Comparison of ENCODE assay signal across 8 cellular contexts in genomic region chr6:31403283-31403989, GRCh38. TPM values are rescaled to one million over a fixed set of nuclear protein-coding genes. Genes with fewer than 3 reads are reported as not detected.
A peak's percentile ranks its signal among the peaks of the same experiment; 100 is the strongest.
DNase-seq lines count a peak whose midpoint lies in the region; ATAC-seq, FAIRE-seq and TF ChIP-seq lines count a peak whose summit lies in the region.

TSS of gene MICA (plus strand) at chr6:31403595. CDS start at chr6:31403633, 38 bp downstream.

- peaks cover 24% of the 10 kb centered on the region for H3K27me3 Mint-ChIP-seq in WTC11 (ENCODE audit: low read depth)
- peaks cover 2 to 5% (median 4%) of the 10 kb centered on the region in 3 donors for H3K27me3 Mint-ChIP-seq in immature natural killer cell (ENCODE audit: low read depth in 3 of 3)

- CTCF ChIA-PET in WTC11 (lab: Charles Lee) = interaction anchor here (0.5 to 7.6 kb wide), 6 partner anchors 37 to 316 kb away, joined by 3 to 181 read pairs (median 4); no protein-coding TSS in a partner anchor

- 0 to 1% (median 1%) methylated on average over 48 to 54 of the region's 54 CpGs for WGBS in small intestine, 3 donors

- H3K27ac ChIP-seq in C4-2B (peak within 1 kb of the TSS; percentile 72), caudate nucleus (ENCODE audit: low read depth, low read length) (peak within 1 kb of the TSS; percentile 90), small intestine (ENCODE audit: low read depth in 1 of 2, low read length in 1 of 2) (peak within 1 kb of the TSS; percentile 65 to 85)

- H3K36me3 Mint-ChIP-seq in WTC11 (peaks cover 8% of the 10 kb centered on the region), immature natural killer cell (no peaks in the 10 kb centered on the region)

- H3K4me3 Mint-ChIP-seq in WTC11 = peak within 1 kb of the TSS; percentile 98
- H3K4me3 Mint-ChIP-seq in immature natural killer cell = peak within 1 kb of the TSS; percentile 80 to 99 (median 96)

- ATAC-seq in WTC11 = peak; percentile 79

- H3K4me1 ChIP-seq in small intestine (ENCODE audit: control insufficient read depth in 2 of 2, insufficient read depth in 1 of 2, low read depth in 1 of 2, low read length in 1 of 2) = peaks cover 4 to 5% of the 10 kb centered on the region in 2 donors

- no peaks in the 10 kb centered on the region for H3K9me3 ChIP-seq in small intestine (ENCODE audit: control insufficient read depth, low read depth)

- peak within 1 kb of the TSS; percentile 65 for H3K4me3 ChIP-seq in Jurkat, Clone E6-1 (ENCODE audit: low read length)
- H3K4me3 ChIP-seq in small intestine (ENCODE audit: low read depth in 1 of 2, low read length in 2 of 2) = peak within 1 kb of the TSS; percentile 53 to 58

- TF ChIP-seq CTCF in C4-2B (conservative IDR thresholded peaks at IDR 0.05) = no peak
- TF ChIP-seq CTCF in GM20000 (IDR thresholded peaks at IDR 0.05; ENCODE audit: extremely low read depth, missing control alignments) = no peak
- no peak for TF ChIP-seq CTCF in WTC11 (IDR thresholded peaks at IDR 0.05)

- H3K27ac Mint-ChIP-seq in WTC11 (peak within 1 kb of the TSS; percentile 96), immature natural killer cell (peak within 1 kb of the TSS; percentile 80 to 97 (median 88))

- POLR2A ChIA-PET in WTC11 (lab: Charles Lee) = interaction anchor here (0.8 to 2.4 kb wide), 5 partner anchors 14 to 143 kb away, joined by 3 to 10 read pairs (median 3); partner anchors contain the start of genes ATP6V1G2 and MICB

- peaks cover 3% of the 10 kb centered on the region; the same call in 1 of the 2 replicates for H3K9me3 Mint-ChIP-seq in WTC11
- no peaks in the 10 kb centered on the region for H3K9me3 Mint-ChIP-seq in immature natural killer cell

- DNase-seq in GM20000 (ENCODE audit: low spot score) (peak; percentile 92), WTC11 (ENCODE audit: low spot score) (peak; percentile 94), caudate nucleus (lab: John Stamatoyannopoulos, UW) (peak in 55 of 61 donors; percentile 8 to 82 (median 55)), immature natural killer cell (peak; percentile 73 to 77 (median 73)), small intestine (peak; percentile 96), NCI-H2029 treated with DMSO at 0.1 percent for 48 hours (lab: John Stamatoyannopoulos, UW) (no peak)
- peak; percentile 50 for DNase-seq in Jurkat, Clone E6-1 (ENCODE audit: low read depth, low spot score)

- peaks cover 55% of the 10 kb centered on the region for H3K4me1 Mint-ChIP-seq in WTC11
- H3K4me1 Mint-ChIP-seq in immature natural killer cell = peaks cover 76 to 85% of the 10 kb centered on the region in 2 donors

- no peaks in the 10 kb centered on the region for H3K36me3 ChIP-seq in small intestine (ENCODE audit: control insufficient read depth in 2 of 2, insufficient read depth in 2 of 2, low read length in 2 of 2)

- FAIRE-seq in small intestine (lab: Jason Lieb, UNC) = no peak

- H3K27me3 ChIP-seq in small intestine (ENCODE audit: control insufficient read depth in 2 of 2, insufficient read depth in 2 of 2, low read length in 2 of 2) = no peaks in the 10 kb centered on the region

TF ChIP-seq in WTC11, 78 proteins besides CTCF, POLR2A, EP300 and RAD21 (continues in another document):
- peak; percentile 79 for TF ChIP-seq ETV6 (CRISPR knock-in tag; IDR thresholded peaks at IDR 0.05)
- TF ChIP-seq ZBTB43 (CRISPR knock-in tag; IDR thresholded peaks at IDR 0.05) = peak; percentile 18
- TF ChIP-seq GABPB1 (CRISPR knock-in tag; IDR thresholded peaks at IDR 0.05) = peak; percentile 58
- TF ChIP-seq ERG (CRISPR knock-in tag; IDR thresholded peaks at IDR 0.05) = no peak
- TF ChIP-seq MYBL2 (CRISPR knock-in tag; IDR thresholded peaks at IDR 0.05) = peak; percentile 46; the same call in 1 of the 2 replicates
- TF ChIP-seq EMX1 (CRISPR knock-in tag; IDR thresholded peaks at IDR 0.05) = no peak
- TF ChIP-seq SOX15 (CRISPR knock-in tag; IDR thresholded peaks at IDR 0.05) = no peak
- TF ChIP-seq HMGXB4 (CRISPR knock-in tag; IDR thresholded peaks at IDR 0.05) = peak; percentile 37; the same call in 1 of the 2 replicates
- 0 out of 2 replicates have a peak, but pooled peaks have one; percentile 66 for TF ChIP-seq FOXP4 (CRISPR knock-in tag; IDR thresholded peaks at IDR 0.05)
- TF ChIP-seq CREM (CRISPR knock-in tag; IDR thresholded peaks at IDR 0.05) = peak; percentile 31; the same call in 1 of the 2 replicates
- 0 out of 2 replicates have a peak, but pooled peaks have one; percentile 20 for TF ChIP-seq CREB1 (CRISPR knock-in tag; IDR thresholded peaks at IDR 0.05)
- peak; percentile 75 for TF ChIP-seq NFYB (CRISPR knock-in tag; conservative IDR thresholded peaks at IDR 0.05; ENCODE audit: low read depth)
- TF ChIP-seq GRHL2 (CRISPR knock-in tag; IDR thresholded peaks at IDR 0.05; ENCODE audit: insufficient replicate concordance, severe bottlenecking) = no peak
- peak; percentile 52; the same call in 1 of the 2 replicates for TF ChIP-seq FOXK1 (CRISPR knock-in tag; IDR thresholded peaks at IDR 0.05)
- peak; percentile 87 for TF ChIP-seq USF1 (CRISPR knock-in tag; IDR thresholded peaks at IDR 0.05)
- TF ChIP-seq NFE2L1 (CRISPR knock-in tag; IDR thresholded peaks at IDR 0.05) = peak; percentile 86; the same call in 1 of the 2 replicates
- no peak; the same call in 1 of the 2 replicates for TF ChIP-seq JUN (CRISPR knock-in tag; IDR thresholded peaks at IDR 0.05)
- TF ChIP-seq FOXP1 (CRISPR knock-in tag; IDR thresholded peaks at IDR 0.05; ENCODE audit: borderline replicate concordance) = peak; percentile 82
- peak; percentile 34; the same call in 1 of the 2 replicates for TF ChIP-seq ELF4 (CRISPR knock-in tag; IDR thresholded peaks at IDR 0.05; ENCODE audit: low read depth)
- peak; percentile 95 for TF ChIP-seq TEAD1 (CRISPR knock-in tag; IDR thresholded peaks at IDR 0.05)

RNA-seq across cellular contexts. Expression of gene MICA, which starts in this region (rescaled TPM):
- polyA plus RNA-seq in Jurkat, Clone E6-1 (2012; ENCODE audit: insufficient read depth, insufficient read length) = 8.2 TPM
- total RNA-seq in WTC11 (2021) = 11.4 to 12.9 TPM (median 11.7 TPM) in 3 replicates
- polyA plus RNA-seq in immature natural killer cell (1 to 10 TPM; 5.7 to 6.9 (median 6.4) TPM), small intestine (10 to 100 TPM; 12.5 to 28.6 (median 26.2) TPM)
